Comparison of ENCODE assay signal across 10 cellular contexts in genomic region chr3:47799733-47800132, GRCh38. TPM values are rescaled to one million over a fixed set of nuclear protein-coding genes. Genes with fewer than 3 reads are reported as not detected.
DNase-seq lines count a peak whose midpoint lies in the region; ATAC-seq, FAIRE-seq and TF ChIP-seq lines count a peak whose summit lies in the region.
"Had no signal": no experiment of that assay in that cellular context is flagged by ENCODE, and none has a peak within 500 bp of the region (broad histone marks: within the 10 kb centered on the region; RNA-seq: fewer than 3 reads in every experiment).

No MANE protein-coding gene starts in this region.

- H3K9ac ChIP-seq in HepG2 (ENCODE audit: insufficient read depth, low read depth, low read length): no peak overlapping the region

- H3K4me2 ChIP-seq in HepG2 (ENCODE audit: low read depth, low read length): no peak overlapping the region

- TF ChIP-seq POLR2A in HepG2 (IDR thresholded peaks at IDR 0.05; ENCODE audit: insufficient read depth in 1 of 2, low read depth in 2 of 2, low read length in 2 of 2): no peak

- no peak overlapping the region for H3K27ac Mint-ChIP-seq in CD4-positive, alpha-beta T cell

- WGBS in HepG2 (ENCODE audit: low lambda C conversion rate): 69% methylated on average over 4 of the region's 4 CpGs

- TF ChIP-seq CTCF in CD4-positive, alpha-beta T cell (IDR thresholded peaks at IDR 0.05): peak; percentile 11
- TF ChIP-seq CTCF in VCaP (conservative IDR thresholded peaks at IDR 0.05): peak; percentile 55
- TF ChIP-seq CTCF in HepG2 (CRISPR knock-in tag; IDR thresholded peaks at IDR 0.05): peak; percentile 34

- H3K36me3 ChIP-seq in HepG2 (replicated peaks in 1 of 2; ENCODE audit: control insufficient read depth in 1 of 2, insufficient read depth in 2 of 2, low read length in 2 of 2): no peaks in the 10 kb centered on the region

- POLR2A ChIA-PET in CD4-positive, alpha-beta T cell (lab: Charles Lee): no interaction called here
- POLR2A ChIA-PET in HepG2 (lab: Yijun Ruan, JAX): no interaction called here

- H3K4me3 ChIP-seq in HepG2 (replicated peaks in 1 of 3; ENCODE audit: insufficient read depth in 1 of 3, low read depth in 2 of 3, low read length in 3 of 3): no peak overlapping the region
- H3K4me3 ChIP-seq: lung had no signal

- peak overlapping the region; percentile 65 for H3K4me3 Mint-ChIP-seq in CD4-positive, alpha-beta T cell

- intact Hi-C loops in CD4-positive, alpha-beta T cell (cut with DNase I, micrococcal nuclease): loop anchor here (5.0 to 10.0 kb wide), 3 partner anchors 277 to 415 kb away; partner anchors contain the start of gene PTPN23 (in 1 of the 2)
- intact Hi-C loops in HepG2 (cut with micrococcal nuclease; ENCODE audit: unreplicated experiment): no loop called here

- no peaks in the 10 kb centered on the region for H3K9me3 Mint-ChIP-seq in CD4-positive, alpha-beta T cell

- H3K9me3 ChIP-seq in CD4-positive, alpha-beta T cell (ENCODE audit: control insufficient read depth, low read length): no peaks in the 10 kb centered on the region
- H3K9me3 ChIP-seq in HepG2 (ENCODE audit: low read length): no peaks in the 10 kb centered on the region

- H3K79me2 ChIP-seq in HepG2 (ENCODE audit: insufficient read depth, low read length): peaks cover 12% of the 10 kb centered on the region

- peaks cover 54% of the 10 kb centered on the region for H3K4me1 ChIP-seq in HepG2 (ENCODE audit: insufficient read depth, low read length)

- peaks cover 18% of the 10 kb centered on the region for H3K4me1 Mint-ChIP-seq in CD4-positive, alpha-beta T cell (ENCODE audit: low read depth)

- no peak for TF ChIP-seq RAD21 in HepG2 (CRISPR knock-in tag; IDR thresholded peaks at IDR 0.05)

- BruUV-seq in HepG2 (replicated peaks; lab: Mats Ljungman, UMichigan): no TSS peak

- H3K27me3 Mint-ChIP-seq in CD4-positive, alpha-beta T cell: no peaks in the 10 kb centered on the region

- TF ChIP-seq EP300 in HepG2 (IDR thresholded peaks at IDR 0.05; ENCODE audit: low read depth in 2 of 2, low read length in 2 of 2): no peak
- TF ChIP-seq EP300 in HepG2 (CRISPR knock-in tag; IDR thresholded peaks at IDR 0.05; ENCODE audit: borderline replicate concordance): no peak

- CTCF ChIA-PET in CD4-positive, alpha-beta T cell (lab: Charles Lee): no interaction called here
- CTCF ChIA-PET in HepG2 (lab: Yijun Ruan, JAX; ENCODE audit: low intra/inter-chr PET ratio, low total read pairs): interaction anchor here (1.2 to 1.8 kb wide), 2 partner anchors 25 to 277 kb away, joined by 3 to 4 read pairs; no protein-coding TSS in a partner anchor

- DNase-seq in CD4-positive, alpha-beta T cell: no peak
- peak; percentile 10 for DNase-seq in H4 (ENCODE audit: low spot score)
- DNase-seq in HepG2 (ENCODE audit: low spot score): no peak
- DNase-seq in activated T-cell treated with anti-CD3 and anti-CD28 coated beads, Interleukin-2, amount 50 U/mL, for 48 hours: no peak
- DNase-seq in NCI-H1092 (lab: John Stamatoyannopoulos, UW): no peak
- no peak for DNase-seq in anterior cingulate cortex (lab: John Stamatoyannopoulos, UW)
- no peak for DNase-seq in GDM1 (lab: John Stamatoyannopoulos, UW)
- DNase-seq: NCI-H2171 had no signal

- H3K27me3 ChIP-seq in CD4-positive, alpha-beta T cell (ENCODE audit: control insufficient read depth, insufficient read depth, low read length): no peaks in the 10 kb centered on the region
- H3K27me3 ChIP-seq in HepG2 (ENCODE audit: control insufficient read depth in 1 of 2, insufficient read depth in 2 of 2, low read length in 2 of 2): no peaks in the 10 kb centered on the region

- no peak overlapping the region for H3K27ac ChIP-seq in CD4-positive, alpha-beta T cell (ENCODE audit: low read depth, low read length)
- H3K27ac ChIP-seq in VCaP (no peak overlapping the region), HepG2 (ENCODE audit: extremely low read length, insufficient read depth, low read length) (no peak overlapping the region)

- ATAC-seq in CD4-positive, alpha-beta T cell (ENCODE audit: poor library complexity): no peak
- no peak for ATAC-seq in HepG2

- no peak for FAIRE-seq in HepG2 (lab: Jason Lieb, UNC)

- H3K36me3 Mint-ChIP-seq in CD4-positive, alpha-beta T cell (ENCODE audit: low read depth): no peaks in the 10 kb centered on the region

- in situ Hi-C loops in HepG2 (cut with HindIII; ENCODE audit: extremely low pct_ligation_motif_present, low pct_unique_long_range_greater_than_20kb): no loop called here

- H2AFZ ChIP-seq in HepG2 (ENCODE audit: low read length): no peak overlapping the region

- H4K20me1 ChIP-seq in HepG2 (ENCODE audit: insufficient read depth, low read length): no peaks in the 10 kb centered on the region

TF ChIP-seq in HepG2, 621 proteins besides CTCF, POLR2A, EP300 and RAD21:
- no peak for TF ChIP-seq NRL (CRISPR knock-in tag; IDR thresholded peaks at IDR 0.05; ENCODE audit: borderline replicate concordance)
- TF ChIP-seq POLR2G (IDR thresholded peaks at IDR 0.05; ENCODE audit: low read depth, low read length): no peak
- no peak for TF ChIP-seq FOXK2 (IDR thresholded peaks at IDR 0.05)
- no peak for TF ChIP-seq CAMTA2 (CRISPR knock-in tag; IDR thresholded peaks at IDR 0.05; ENCODE audit: borderline replicate concordance)
- TF ChIP-seq ZBTB21 (CRISPR knock-in tag; IDR thresholded peaks at IDR 0.05): no peak

RNA-seq across cellular contexts. Expression of gene DHX30, which starts 3.2 kb away (rescaled TPM):
- total RNA-seq in CD4-positive, alpha-beta T cell: 10 to 100 TPM; 75.1 to 75.6 TPM
- total RNA-seq in H4 (2014; rRNA removed; shearing (Covaris generic)): 29.8 and 36.0 TPM in 2 replicates
- total RNA-seq in HepG2 (2016; rRNA removed; fragmentation: Illumina TruSeq; extraction: Trizol): 45.6 and 59.4 TPM in 2 replicates
- 13.6 and 17.0 TPM in 2 replicates for total RNA-seq in HepG2 (2016; cell fraction: cytosol; rRNA removed; fragmentation: Illumina TruSeq; extraction: Trizol; ENCODE audit: low read depth)
- 38.6 and 62.5 TPM in 2 replicates for total RNA-seq in HepG2 (2016; cell fraction: insoluble cytoplasmic fraction; rRNA removed; fragmentation: Illumina TruSeq; extraction: Trizol)
- total RNA-seq in HepG2 (2016; cell fraction: membrane; rRNA removed; fragmentation: Illumina TruSeq; extraction: Trizol): 22.4 and 24.3 TPM in 2 replicates
- total RNA-seq in HepG2 (2016; cell fraction: nucleus; rRNA removed; fragmentation: Illumina TruSeq; extraction: Trizol): 62.9 and 74.7 TPM in 2 replicates
- polyA plus RNA-seq in HepG2 (2011; rRNA removed): 30.6 and 40.7 TPM in 2 replicates
- polyA plus RNA-seq in HepG2 (2011; cell fraction: cytosol; rRNA removed): 28.3 and 39.0 TPM in 2 replicates
- 163 and 197 TPM in 2 replicates for polyA plus RNA-seq in HepG2 (2011; cell fraction: nucleus; rRNA removed)
- polyA plus RNA-seq in HepG2 (2012): 24.2 and 29.1 TPM in 2 replicates
- polyA plus RNA-seq in HepG2 (2016; cell fraction: cytosol; fragmentation: Illumina TruSeq; extraction: Trizol; ENCODE audit: low read depth): 11.0 and 12.5 TPM in 2 replicates
- polyA plus RNA-seq in HepG2 (2016; cell fraction: insoluble cytoplasmic fraction; fragmentation: Illumina TruSeq; extraction: Trizol; ENCODE audit: low read depth): 25.7 and 33.1 TPM in 2 replicates
- 9.0 and 9.5 TPM in 2 replicates for polyA plus RNA-seq in HepG2 (2016; cell fraction: membrane; fragmentation: Illumina TruSeq; extraction: Trizol; ENCODE audit: low read depth)
- 92.0 and 98.7 TPM in 2 replicates for polyA plus RNA-seq in HepG2 (2016; cell fraction: nucleus; fragmentation: Illumina TruSeq; extraction: Trizol; ENCODE audit: insufficient read depth, low read depth)
- polyA minus RNA-seq in HepG2 (2011; rRNA and poly(A)+ RNA removed; ENCODE audit: low replicate concordance): 105 and 153 TPM in 2 replicates
- 32.0 and 32.5 TPM in 2 replicates for polyA minus RNA-seq in HepG2 (2011; cell fraction: cytosol; rRNA and poly(A)+ RNA removed)
- 66.0 and 72.5 TPM in 2 replicates for polyA minus RNA-seq in HepG2 (2011; cell fraction: nucleus; rRNA and poly(A)+ RNA removed)

RNA-seq across cellular contexts. Expression of gene SMARCC1, which starts 18.0 kb away (rescaled TPM):
- total RNA-seq in CD4-positive, alpha-beta T cell: 10 to 100 TPM; 74.2 to 76.2 TPM
- 17.6 and 32.7 TPM in 2 replicates for total RNA-seq in H4 (2014; rRNA removed; shearing (Covaris generic))
- 53.6 and 58.4 TPM in 2 replicates for total RNA-seq in HepG2 (2016; rRNA removed; fragmentation: Illumina TruSeq; extraction: Trizol)
- total RNA-seq in HepG2 (2016; cell fraction: cytosol; rRNA removed; fragmentation: Illumina TruSeq; extraction: Trizol; ENCODE audit: low read depth): 31.7 and 35.7 TPM in 2 replicates
- total RNA-seq in HepG2 (2016; cell fraction: insoluble cytoplasmic fraction; rRNA removed; fragmentation: Illumina TruSeq; extraction: Trizol): 46.9 and 62.8 TPM in 2 replicates
- 19.5 and 23.9 TPM in 2 replicates for total RNA-seq in HepG2 (2016; cell fraction: membrane; rRNA removed; fragmentation: Illumina TruSeq; extraction: Trizol)
- total RNA-seq in HepG2 (2016; cell fraction: nucleus; rRNA removed; fragmentation: Illumina TruSeq; extraction: Trizol): 53.6 and 55.4 TPM in 2 replicates
- 38.3 and 47.9 TPM in 2 replicates for polyA plus RNA-seq in HepG2 (2011; rRNA removed)
- 11.9 and 13.7 TPM in 2 replicates for polyA plus RNA-seq in HepG2 (2011; cell fraction: cytosol; rRNA removed)
- 28.8 and 29.2 TPM in 2 replicates for polyA plus RNA-seq in HepG2 (2011; cell fraction: nucleus; rRNA removed)
- polyA plus RNA-seq in HepG2 (2012): 35.0 and 49.8 TPM in 2 replicates
- polyA plus RNA-seq in HepG2 (2016; cell fraction: cytosol; fragmentation: Illumina TruSeq; extraction: Trizol; ENCODE audit: low read depth): 1.8 and 2.0 TPM in 2 replicates
- 35.8 and 41.7 TPM in 2 replicates for polyA plus RNA-seq in HepG2 (2016; cell fraction: insoluble cytoplasmic fraction; fragmentation: Illumina TruSeq; extraction: Trizol; ENCODE audit: low read depth)
- polyA plus RNA-seq in HepG2 (2016; cell fraction: membrane; fragmentation: Illumina TruSeq; extraction: Trizol; ENCODE audit: low read depth): 4.7 and 6.4 TPM in 2 replicates
- polyA plus RNA-seq in HepG2 (2016; cell fraction: nucleus; fragmentation: Illumina TruSeq; extraction: Trizol; ENCODE audit: insufficient read depth, low read depth): 53.2 and 60.9 TPM in 2 replicates
- polyA minus RNA-seq in HepG2 (2011; rRNA and poly(A)+ RNA removed; ENCODE audit: low replicate concordance): 72.6 and 165 TPM in 2 replicates
- polyA minus RNA-seq in HepG2 (2011; cell fraction: cytosol; rRNA and poly(A)+ RNA removed): 31.1 and 46.0 TPM in 2 replicates
- polyA minus RNA-seq in HepG2 (2011; cell fraction: nucleus; rRNA and poly(A)+ RNA removed): 73.1 and 73.5 TPM in 2 replicates
